ENCODE assay signal across 10 cellular contexts in the genomic region with DNA sequence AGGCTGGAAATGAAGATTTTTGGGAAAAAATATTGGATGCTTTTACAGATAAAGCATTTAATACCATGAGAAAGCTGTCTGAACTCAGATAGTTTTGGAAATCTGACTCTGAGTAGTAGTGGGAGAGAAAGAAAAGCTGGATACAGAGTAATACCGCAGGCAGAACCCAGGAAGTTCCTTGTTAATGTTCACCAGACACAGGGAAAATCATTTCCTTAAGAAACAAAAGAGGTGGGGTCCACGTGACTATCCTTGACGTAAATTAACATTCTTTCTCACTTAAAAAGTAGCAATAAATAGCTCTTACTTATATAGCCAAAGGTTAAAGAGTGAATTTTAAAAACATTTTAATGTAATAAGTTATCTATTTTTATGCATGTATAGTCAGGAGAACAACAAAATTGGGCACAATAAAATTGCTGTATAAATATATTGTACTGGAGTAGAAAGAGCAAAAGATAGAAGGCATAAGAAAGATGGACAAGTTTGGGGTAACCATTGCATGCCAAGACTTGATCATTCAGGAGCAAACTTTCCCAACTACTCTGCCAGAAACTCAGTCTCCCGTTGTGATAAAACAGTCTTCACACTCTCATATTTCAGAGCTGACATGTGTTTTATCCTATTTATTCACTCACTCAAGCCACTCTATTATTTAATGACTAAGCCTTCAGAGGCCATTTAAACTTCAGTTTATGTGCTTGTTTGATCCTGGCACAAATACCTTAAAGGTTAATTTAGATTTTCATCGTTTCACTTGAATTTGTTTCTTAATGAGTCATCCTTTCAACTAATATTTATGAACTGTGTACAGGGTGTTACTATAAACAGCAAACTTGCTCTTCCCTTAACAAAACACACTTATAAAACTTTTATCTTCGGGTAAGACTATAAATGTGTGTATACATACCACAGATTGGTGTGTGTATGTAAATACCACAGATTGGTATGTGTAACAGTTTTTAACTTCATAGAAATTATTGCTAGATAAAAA.
DNase-seq lines count a peak whose midpoint lies in the region; ATAC-seq, FAIRE-seq and TF ChIP-seq lines count a peak whose summit lies in the region.
"Had no signal": no experiment of that assay in that cellular context is flagged by ENCODE, and none has a peak within 500 bp of the region (broad histone marks: within the 10 kb centered on the region; RNA-seq: fewer than 3 reads in every experiment).

No MANE protein-coding gene starts in this region.

- H3K27ac Mint-ChIP-seq in endothelial cell (ENCODE audit: unreplicated experiment): peak overlapping the region; percentile 85
- H3K27ac Mint-ChIP-seq: activated naive CD4-positive, alpha-beta T cell treated with anti-CD3 and anti-CD28 coated beads, Interleukin-2, amount 50 U/mL, for 72 hours; T-helper 1 cell treated with Interleukin-12 subunit alpha and Interleukin-12 subunit beta and Interleukin-4 antibody, amounts not matched to agents 30 μg/mL and 1 μg/mL, for 36 hours had no signal

- H3K4me1 Mint-ChIP-seq in endothelial cell (ENCODE audit: unreplicated experiment): peaks cover 16% of the 10 kb centered on the region

- H3K9me3 Mint-ChIP-seq in endothelial cell (ENCODE audit: unreplicated experiment): no peaks in the 10 kb centered on the region
- H3K9me3 Mint-ChIP-seq: T-helper 1 cell treated with Interleukin-12 subunit alpha and Interleukin-12 subunit beta and Interleukin-4 antibody, amounts not matched to agents 30 μg/mL and 1 μg/mL, for 36 hours had no signal

- no peak for FAIRE-seq in GM12892 (lab: Jason Lieb, UNC)

- H3K27me3 Mint-ChIP-seq in endothelial cell (ENCODE audit: unreplicated experiment): peaks cover 3% of the 10 kb centered on the region

- TF ChIP-seq CTCF in endothelial cell (IDR thresholded peaks at IDR 0.05; ENCODE audit: unreplicated experiment) (no peak), omental fat pad (IDR thresholded peaks at IDR 0.05) (no peak)

- no peak overlapping the region for H3K4me3 Mint-ChIP-seq in endothelial cell (ENCODE audit: unreplicated experiment)
- H3K4me3 Mint-ChIP-seq: T-helper 1 cell treated with Interleukin-12 subunit alpha and Interleukin-12 subunit beta and Interleukin-4 antibody, amounts not matched to agents 30 μg/mL and 1 μg/mL, for 36 hours had no signal

- peak; percentile 23 for DNase-seq in DMS153 (lab: John Stamatoyannopoulos, UW)
- DNase-seq in NCI-H226: peak; percentile 45
- DNase-seq in endothelial cell (ENCODE audit: low spot score): no peak
- DNase-seq in omental fat pad (ENCODE audit: low spot score): no peak
- no peak for DNase-seq in activated gamma-delta T cell (lab: John Stamatoyannopoulos, UW)
- DNase-seq in C1 segment of cervical spinal cord (lab: John Stamatoyannopoulos, UW): no peak
- no peak for DNase-seq in GM12892 (ENCODE audit: insufficient read length)

- no peaks in the 10 kb centered on the region for H3K36me3 Mint-ChIP-seq in endothelial cell (ENCODE audit: low read depth, unreplicated experiment)
- H3K36me3 Mint-ChIP-seq: activated naive CD4-positive, alpha-beta T cell treated with anti-CD3 and anti-CD28 coated beads, Interleukin-2, amount 50 U/mL, for 72 hours had no signal

- peak; percentile 73 for ATAC-seq in omental fat pad (ENCODE audit: low FRiP score)
- ATAC-seq in GM19328 (IDR thresholded peaks at IDR 0.05; ENCODE audit: unreplicated experiment): no peak
- ATAC-seq: activated naive CD4-positive, alpha-beta T cell treated with anti-CD3 and anti-CD28 coated beads, Interleukin-2, amount 50 U/mL, for 72 hours had no signal

- TF ChIP-seq POLR2A in GM12892 (IDR thresholded peaks at IDR 0.05; ENCODE audit: low read depth, low read length): no peak

Comparison
In these comparisons a context has a peak if more than half of its experiments do, and no peak if none do; other contexts are left out.
1. DNase-seq: peak in DMS153 (single experiment) and NCI-H226 (single experiment); none in endothelial cell (single experiment), omental fat pad (single experiment), activated gamma-delta T cell (single experiment), C1 segment of cervical spinal cord (0 of 14) and GM12892 (single experiment).